Comparison of ENCODE assay signal across 9 cellular contexts in the genomic region with DNA sequence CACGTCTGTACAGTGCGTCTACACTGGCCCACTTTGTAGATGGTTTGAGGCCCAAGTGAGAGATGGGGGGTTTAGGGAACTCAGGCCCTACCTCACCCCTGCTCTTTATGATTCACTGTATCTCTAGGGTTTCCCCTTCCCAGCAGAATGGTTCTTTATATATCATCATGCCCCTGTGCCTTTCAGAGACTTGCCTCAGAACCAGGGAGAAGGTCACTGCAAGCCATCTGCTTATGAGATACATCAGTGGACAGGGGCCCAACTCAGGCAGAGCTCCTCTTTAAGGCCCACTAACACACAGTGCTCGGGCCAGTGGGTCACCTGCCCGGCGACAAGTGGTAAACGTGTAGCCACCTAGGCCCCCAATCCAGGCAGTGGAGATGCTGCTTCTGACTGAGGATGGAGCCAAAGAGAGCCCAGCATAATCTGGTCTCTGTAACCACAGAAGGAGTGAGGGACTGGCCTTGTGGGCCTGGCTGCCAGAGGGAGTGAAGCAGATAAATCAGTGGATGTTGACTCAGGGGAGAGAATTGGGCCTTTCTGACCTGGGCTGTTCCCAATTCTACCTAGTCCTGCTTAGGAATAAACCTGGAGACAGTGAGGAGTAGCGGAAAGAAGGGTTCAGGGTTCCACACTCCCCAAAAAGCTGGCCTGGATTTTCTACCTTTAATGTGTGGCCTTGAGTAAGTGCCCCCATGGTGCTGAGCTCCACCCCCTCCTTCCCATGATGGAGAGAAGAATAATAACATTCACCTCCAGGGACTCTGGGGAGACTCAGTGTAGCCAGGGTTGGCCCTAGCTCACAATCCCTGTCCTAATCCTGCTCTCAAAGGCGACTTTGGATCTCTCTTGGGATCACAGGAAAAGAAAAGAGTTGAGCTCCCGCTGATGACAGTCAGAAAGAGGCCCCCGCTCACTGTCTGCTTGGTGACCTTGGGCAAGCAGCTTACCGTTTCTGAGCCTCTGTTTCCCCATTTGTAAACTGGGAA. TPM values are rescaled to one million over a fixed set of nuclear protein-coding genes. Genes with fewer than 3 reads are reported as not detected.
DNase-seq lines count a peak whose midpoint lies in the region; ATAC-seq lines count a peak whose summit lies in the region.
"Had no signal": no experiment of that assay in that cellular context is flagged by ENCODE, and none has a peak within 500 bp of the region (broad histone marks: within the 10 kb centered on the region; RNA-seq: fewer than 3 reads in every experiment).

No MANE protein-coding gene starts in this region.

- ATAC-seq in central memory CD8-positive, alpha-beta T cell (replicated peaks; ENCODE audit: extremely low read depth, poor library complexity, severe bottlenecking) = no peak
- no peak for ATAC-seq in naive thymus-derived CD4-positive, alpha-beta T cell

- H3K36me3 ChIP-seq in naive thymus-derived CD4-positive, alpha-beta T cell (ENCODE audit: control insufficient read depth in 2 of 3, insufficient read depth in 3 of 3, low read length in 3 of 3) = peaks cover 0 to 15% (median 6%) of the 10 kb centered on the region in 3 experiments

- CTCF ChIA-PET in naive thymus-derived CD4-positive, alpha-beta T cell (lab: Charles Lee) = interaction anchor here (0.9 to 4.8 kb wide), 7 partner anchors 9 to 159 kb away, joined by 3 to 33 read pairs (median 4); no protein-coding TSS in a partner anchor

- no peaks in the 10 kb centered on the region for H3K27me3 Mint-ChIP-seq in central memory CD8-positive, alpha-beta T cell
- no peaks in the 10 kb centered on the region for H3K27me3 Mint-ChIP-seq in naive thymus-derived CD4-positive, alpha-beta T cell

- H3K36me3 Mint-ChIP-seq in central memory CD8-positive, alpha-beta T cell (ENCODE audit: insufficient read depth) = peaks cover 45% of the 10 kb centered on the region
- H3K36me3 Mint-ChIP-seq in naive thymus-derived CD4-positive, alpha-beta T cell = peaks cover 0 to 10% (median 8%) of the 10 kb centered on the region in 5 donors

- H3K4me1 ChIP-seq in naive thymus-derived CD4-positive, alpha-beta T cell (ENCODE audit: control insufficient read depth in 2 of 2, insufficient read depth in 2 of 2, low read length in 2 of 2) = peaks cover 38 to 52% of the 10 kb centered on the region in 2 donors

- intact Hi-C loops in naive thymus-derived CD4-positive, alpha-beta T cell (cut with micrococcal nuclease) = loop anchor here (5.0 to 10.0 kb wide), 5 partner anchors 554 to 1386 kb away; a partner anchor contains a TSS

- H3K4me1 Mint-ChIP-seq in central memory CD8-positive, alpha-beta T cell = peaks cover 72% of the 10 kb centered on the region
- peaks cover 36 to 75% (median 64%) of the 10 kb centered on the region in 7 donors for H3K4me1 Mint-ChIP-seq in naive thymus-derived CD4-positive, alpha-beta T cell

- DNase-seq in stimulated activated CD4-positive, alpha-beta T cell treated with anti-CD3 and anti-CD28 coated beads, Interleukin-4, amount 100 ng/mL, for 24 hours = peak; percentile 28
- DNase-seq in stimulated activated CD4-positive, alpha-beta T cell treated with anti-CD3 and anti-CD28 coated beads, Interleukin-2, amount 100 ng/mL, for 48 hours = no peak
- no peak for DNase-seq in central memory CD8-positive, alpha-beta T cell (ENCODE audit: low spot score in 2 of 2)
- peak in 1 of 9 donors; percentile 18 for DNase-seq in naive thymus-derived CD4-positive, alpha-beta T cell
- DNase-seq in T1000 (lab: John Stamatoyannopoulos, UW) (no peak), AG08395 (ENCODE audit: low spot score) (no peak), DMS153 treated with DMSO at 0.1 percent for 48 hours (lab: John Stamatoyannopoulos, UW; ENCODE audit: unreplicated experiment) (no peak), NCI-H187 (lab: John Stamatoyannopoulos, UW) (no peak)
- DNase-seq: GDM1 had no signal

- no peak overlapping the region for H3K4me3 Mint-ChIP-seq in central memory CD8-positive, alpha-beta T cell
- H3K4me3 Mint-ChIP-seq in naive thymus-derived CD4-positive, alpha-beta T cell = peak overlapping the region; percentile 16 to 95 (median 66)

- H3K9me3 Mint-ChIP-seq in central memory CD8-positive, alpha-beta T cell = no peaks in the 10 kb centered on the region
- H3K9me3 Mint-ChIP-seq in naive thymus-derived CD4-positive, alpha-beta T cell = peaks cover 0 to 16% (median 0%) of the 10 kb centered on the region in 11 donors

- H3K27ac ChIP-seq in naive thymus-derived CD4-positive, alpha-beta T cell (ENCODE audit: low read depth, low read length) = peak overlapping the region; percentile 97

- H3K27ac Mint-ChIP-seq in central memory CD8-positive, alpha-beta T cell (ENCODE audit: low read depth) = peak overlapping the region; percentile 99
- H3K27ac Mint-ChIP-seq in naive thymus-derived CD4-positive, alpha-beta T cell = peak overlapping the region; percentile 97 to 100 (median 100)

- no peaks in the 10 kb centered on the region for H3K27me3 ChIP-seq in naive thymus-derived CD4-positive, alpha-beta T cell (ENCODE audit: control insufficient read depth in 2 of 2, insufficient read depth in 2 of 2, low read length in 2 of 2)

- H3K4me3 ChIP-seq in naive thymus-derived CD4-positive, alpha-beta T cell (ENCODE audit: low read length) = no peak overlapping the region

- POLR2A ChIA-PET in naive thymus-derived CD4-positive, alpha-beta T cell (lab: Charles Lee) = interaction anchor here (0.6 to 6.3 kb wide), 5 partner anchors 9 to 1385 kb away, joined by 3 to 61 read pairs (median 7); a partner anchor contains a TSS

- H3K9me3 ChIP-seq in naive thymus-derived CD4-positive, alpha-beta T cell (ENCODE audit: control insufficient read depth in 2 of 3, low read length in 3 of 3) = no peaks in the 10 kb centered on the region

RNA-seq across cellular contexts. Expression of a gene that starts 2.8 kb away (rescaled TPM):
- 1,000 to 10,000 TPM in 2 of 5 experiments, 10 to 100 TPM in 2, 1 to 10 TPM in 1; 5.4 to 2,522 (median 40.7) TPM for total RNA-seq in naive thymus-derived CD4-positive, alpha-beta T cell
- polyA plus RNA-seq in naive thymus-derived CD4-positive, alpha-beta T cell = 10 to 100 TPM; 53.5 to 81.3 TPM
